In the genomic region with DNA sequence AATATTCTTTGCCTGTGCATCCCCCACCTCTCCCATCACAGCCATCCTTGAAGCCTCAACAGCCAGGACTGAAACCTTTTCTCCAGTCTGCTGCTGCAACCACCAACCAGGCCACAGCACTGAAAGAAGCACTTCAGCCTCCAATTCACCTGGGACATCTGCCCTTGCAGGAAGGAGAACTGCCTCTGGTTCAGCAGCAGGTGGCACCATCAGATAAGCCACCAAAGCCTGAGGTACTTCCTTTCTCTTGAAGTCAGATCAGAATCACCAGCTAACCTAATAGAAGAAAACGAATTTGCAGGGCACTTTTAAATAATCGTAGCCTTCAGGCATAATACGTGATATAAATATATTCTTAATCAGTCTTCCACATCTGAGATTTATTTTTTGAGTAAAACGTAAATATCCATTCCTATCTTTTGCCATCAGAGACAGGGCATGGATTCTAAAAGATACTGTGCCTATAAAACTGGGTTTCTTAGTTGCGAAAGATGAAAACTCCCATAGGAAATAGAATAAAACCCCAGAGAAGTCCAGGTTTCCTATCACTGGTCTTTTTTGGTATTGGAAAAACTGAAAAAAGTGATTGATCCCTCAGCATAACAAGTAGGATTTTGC, we compare ENCODE assay signal across 8 cellular contexts. TPM values are rescaled to one million over a fixed set of nuclear protein-coding genes. Genes with fewer than 3 reads are reported as not detected.
DNase-seq lines count a peak whose midpoint lies in the region; ATAC-seq and TF ChIP-seq lines count a peak whose summit lies in the region.

No MANE protein-coding gene starts in this region.

- TF ChIP-seq CTCF in adrenal gland (IDR thresholded peaks at IDR 0.05), result peak; percentile 29 to 62 (median 54)

- peak; percentile 96 for ATAC-seq in GM18505 (IDR thresholded peaks at IDR 0.05; ENCODE audit: unreplicated experiment)
- peak; percentile 98 for ATAC-seq in HG02884 (IDR thresholded peaks at IDR 0.05; ENCODE audit: unreplicated experiment)

- H3K27ac ChIP-seq in adrenal gland, result no peak overlapping the region

- peak; percentile 61 for DNase-seq in A172 (ENCODE audit: low spot score)
- peak; percentile 84 for DNase-seq in NCI-H1436 (lab: John Stamatoyannopoulos, UW)
- DNase-seq in SW480 (ENCODE audit: low spot score), result peak; percentile 72
- peak; percentile 27 to 61 (median 40) for DNase-seq in adrenal gland
- DNase-seq in iPS DF 19.7 (ENCODE audit: low read depth, low spot score), result peak; percentile 71
- DNase-seq in stimulated activated CD4-positive, alpha-beta T cell treated with anti-CD3 and anti-CD28 coated beads, Interleukin-15, amount 100 ng/mL, for 1 hour (ENCODE audit: low read depth in 1 of 2, low spot score in 1 of 2), result peak; percentile 24 to 30

- H3K4me1 ChIP-seq in adrenal gland (replicated peaks in 1 of 2), result no peaks in the 10 kb centered on the region

- H3K36me3 ChIP-seq in adrenal gland (replicated peaks in 1 of 2), result no peaks in the 10 kb centered on the region

- H3K27me3 ChIP-seq in adrenal gland, result no peaks in the 10 kb centered on the region

- 30 to 36% (median 32%) methylated on average over 5 of the region's 5 CpGs for WGBS in adrenal gland, 4 donors

- H3K4me3 ChIP-seq in adrenal gland, result no peak overlapping the region

- intact Hi-C loops in adrenal gland (cut with DNase I), result no loop called here

- no peaks in the 10 kb centered on the region for H3K9me3 ChIP-seq in adrenal gland (replicated peaks in 1 of 3)

- TF ChIP-seq POLR2A in GM18505 (IDR thresholded peaks at IDR 0.05; ENCODE audit: borderline replicate concordance, extremely low read depth, insufficient read depth, insufficient read length) (no peak), adrenal gland (IDR thresholded peaks at IDR 0.05) (no peak)

RNA-seq across cellular contexts. Expression of a gene that starts 9.5 kb away (rescaled TPM):
- total RNA-seq in A172 (2014; rRNA removed; shearing (Covaris generic)), result 0.17 TPM in 1 of 2 replicates, not detected in the other
- total RNA-seq in adrenal gland, result not detected
- not detected for polyA plus RNA-seq in adrenal gland

RNA-seq across cellular contexts. Expression of a gene that starts 27.0 kb away (rescaled TPM):
- total RNA-seq in A172 (2014; rRNA removed; shearing (Covaris generic)), result not detected in 2 replicates
- total RNA-seq in adrenal gland, result not detected
- polyA plus RNA-seq in adrenal gland, result under 1 TPM in 1 of 3 donors, not detected in 2; under 0.01 TPM

Comparison
In these comparisons a context has a peak if more than half of its experiments do, and no peak if none do; other contexts are left out.
1. DNase-seq: peak in every context shown above with its lines; median percentile 84 in NCI-H1436; 72 in SW480; 71 in iPS DF 19.7; 61 in A172; 40 in adrenal gland; 27 in stimulated activated CD4-positive, alpha-beta T cell treated with anti-CD3 and anti-CD28 coated beads, Interleukin-15, amount 100 ng/mL, for 1 hour.